ENCODE assay signal across 1 cellular context in the genomic region with DNA sequence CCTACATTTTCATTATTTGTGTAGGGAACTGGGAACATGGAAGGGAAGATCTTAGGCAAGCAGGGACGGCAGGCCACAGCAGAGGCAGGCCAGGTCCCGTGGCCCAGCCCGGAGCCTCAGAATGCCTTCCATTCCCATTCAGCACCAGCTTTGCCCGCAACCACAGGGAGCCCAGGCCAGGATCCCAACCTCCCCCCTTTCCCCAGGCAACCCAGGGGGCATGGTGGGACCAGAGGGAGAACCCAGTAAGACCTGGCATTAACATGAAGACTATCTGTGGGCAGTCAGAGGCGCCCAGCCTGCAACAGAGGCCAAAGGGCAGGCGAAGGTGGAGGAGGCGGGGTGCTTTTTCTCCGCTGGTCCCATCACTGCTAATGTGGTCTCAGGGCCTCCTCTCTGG.
TF ChIP-seq lines count a peak whose summit lies in the region.

No MANE protein-coding gene starts in this region.

TF ChIP-seq in HEK293T, 16 proteins besides CTCF, POLR2A, EP300 and RAD21 (continued from another document):
- TF ChIP-seq, protein P1, sequence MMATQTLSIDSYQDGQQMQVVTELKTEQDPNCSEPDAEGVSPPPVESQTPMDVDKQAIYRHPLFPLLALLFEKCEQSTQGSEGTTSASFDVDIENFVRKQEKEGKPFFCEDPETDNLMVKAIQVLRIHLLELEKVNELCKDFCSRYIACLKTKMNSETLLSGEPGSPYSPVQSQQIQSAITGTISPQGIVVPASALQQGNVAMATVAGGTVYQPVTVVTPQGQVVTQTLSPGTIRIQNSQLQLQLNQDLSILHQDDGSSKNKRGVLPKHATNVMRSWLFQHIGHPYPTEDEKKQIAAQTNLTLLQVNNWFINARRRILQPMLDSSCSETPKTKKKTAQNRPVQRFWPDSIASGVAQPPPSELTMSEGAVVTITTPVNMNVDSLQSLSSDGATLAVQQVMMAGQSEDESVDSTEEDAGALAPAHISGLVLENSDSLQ (IDR thresholded peaks at IDR 0.05): no peak
- TF ChIP-seq SUZ12 (IDR thresholded peaks at IDR 0.05) (no peak), SP1 (IDR thresholded peaks at IDR 0.05) (no peak), ARNT (IDR thresholded peaks at IDR 0.05) (no peak), L3MBTL2 (conservative IDR thresholded peaks at IDR 0.05) (no peak), CTBP1 (IDR thresholded peaks at IDR 0.05; ENCODE audit: borderline replicate concordance) (no peak), TARDBP (IDR thresholded peaks at IDR 0.05) (no peak), FOXM1 (IDR thresholded peaks at IDR 0.05; ENCODE audit: borderline replicate concordance) (no peak), LEF1 (IDR thresholded peaks at IDR 0.05; ENCODE audit: borderline replicate concordance) (no peak), HDGF (IDR thresholded peaks at IDR 0.05; ENCODE audit: borderline replicate concordance) (no peak), FOXA1 (IDR thresholded peaks at IDR 0.05) (no peak), ZNF384 (IDR thresholded peaks at IDR 0.05) (no peak)
